8 cellular contexts compared by ENCODE assay signal in the genomic region with DNA sequence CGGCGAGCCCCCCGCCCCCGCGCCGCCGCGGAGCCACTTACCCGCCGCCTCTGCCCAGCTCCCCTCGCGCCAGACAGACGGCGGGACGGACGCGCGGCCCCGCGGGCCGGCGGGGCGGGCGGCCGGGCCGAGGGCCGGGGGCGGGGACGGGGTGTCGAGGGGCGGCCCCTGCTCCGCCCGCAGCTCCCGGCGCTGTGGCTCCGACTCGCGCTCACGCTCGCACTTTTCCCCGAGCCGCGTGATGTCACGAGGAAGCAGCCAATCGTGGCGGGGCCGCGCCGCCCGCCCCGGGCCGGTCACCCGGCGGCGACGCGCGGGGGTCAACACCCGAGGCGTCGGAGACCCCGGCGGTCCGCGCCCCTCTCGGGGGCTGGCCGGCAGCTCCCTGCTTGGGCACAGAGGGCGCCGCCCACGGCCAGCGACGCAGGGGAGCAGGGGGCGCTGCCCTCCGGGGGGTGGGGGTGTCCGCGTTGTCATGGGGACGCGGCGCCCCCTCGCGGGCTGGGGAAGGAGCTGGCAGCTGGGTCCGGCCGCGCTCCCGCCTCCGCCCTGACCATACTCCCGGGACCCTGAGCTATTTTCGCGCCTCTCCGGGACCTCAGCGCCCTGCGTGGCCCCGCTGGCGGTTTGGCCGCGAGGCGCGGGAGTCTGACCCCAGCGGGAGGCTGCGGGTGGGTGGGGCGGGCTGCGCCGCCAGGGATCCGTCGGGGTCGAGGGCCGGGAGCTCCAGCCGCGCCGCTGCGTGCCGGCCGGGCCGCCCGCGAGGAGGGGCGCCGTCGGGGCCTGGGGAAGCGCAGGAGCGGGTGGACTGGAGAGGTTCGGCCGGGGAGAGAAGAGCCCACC. TPM values are rescaled to one million over a fixed set of nuclear protein-coding genes. Genes with fewer than 3 reads are reported as not detected.
A peak's percentile ranks its signal among the peaks of the same experiment; 100 is the strongest.
DNase-seq lines count a peak whose midpoint lies in the region; ATAC-seq, FAIRE-seq and TF ChIP-seq lines count a peak whose summit lies in the region.

A gene (minus strand): TSS at position 199 of the 843 bp plus-strand sequence. CDS start 5,219 bp downstream, outside the sequence.

- no peak for ATAC-seq in HG02981 (IDR thresholded peaks at IDR 0.05; ENCODE audit: unreplicated experiment)
- no peak for ATAC-seq in GM21447 (IDR thresholded peaks at IDR 0.05; ENCODE audit: unreplicated experiment)

- H2AK5ac ChIP-seq in mesendoderm (ENCODE audit: low read length) = no peak within 1 kb of the TSS

- WGBS in mesendoderm (ENCODE audit: extremely low coverage, insufficient coverage, low lambda C conversion rate) = no CpG with 5 or more reads among the region's 123 CpGs

- peaks cover 6% of the 10 kb centered on the region for H3K4me1 ChIP-seq in mesendoderm (ENCODE audit: control insufficient read depth, low read depth, low read length)

- H2BK120ac ChIP-seq in mesendoderm (ENCODE audit: low read depth, low read length) = no peak within 1 kb of the TSS

- H3K56ac ChIP-seq in mesendoderm (ENCODE audit: low read length) = peak within 1 kb of the TSS; percentile 42

- no peak within 1 kb of the TSS for H4K8ac ChIP-seq in mesendoderm (ENCODE audit: low read depth, low read length)

- peak within 1 kb of the TSS; percentile 71 for H3K4me2 ChIP-seq in mesendoderm (ENCODE audit: low read length)

- DNase-seq in DMS153 (lab: John Stamatoyannopoulos, UW) (peak; percentile 82), H54 (ENCODE audit: insufficient read length, low spot score) (peak; percentile 85), NCI-H748 (lab: John Stamatoyannopoulos, UW; ENCODE audit: unreplicated experiment) (peak; percentile 90), cardiac fibroblast (ENCODE audit: low read depth in 2 of 2) (peak in 1 of 2 donors; percentile 39), mesendoderm (peak; percentile 52), SKM-1 treated with dmso at 0.1 percent for 144 hours (lab: John Stamatoyannopoulos, UW; ENCODE audit: unreplicated experiment) (no peak)

- H3K4ac ChIP-seq in mesendoderm (ENCODE audit: low read depth, low read length) = no peak within 1 kb of the TSS

- no peak within 1 kb of the TSS for H2BK5ac ChIP-seq in mesendoderm (ENCODE audit: low read length)

- H3K23ac ChIP-seq in mesendoderm (ENCODE audit: low read length) = no peak within 1 kb of the TSS

- no peak within 1 kb of the TSS for H3K27ac ChIP-seq in mesendoderm (ENCODE audit: low read depth, low read length)

- TF ChIP-seq CTCF in cardiac fibroblast (IDR thresholded peaks at IDR 0.05; ENCODE audit: low read depth, low read length) = peak; percentile 3

- no peaks in the 10 kb centered on the region for H3K79me2 ChIP-seq in mesendoderm (ENCODE audit: control insufficient read depth, insufficient read depth, low read length)

- no peak within 1 kb of the TSS for H3K9ac ChIP-seq in mesendoderm (ENCODE audit: low read length)

- no peaks in the 10 kb centered on the region for H3K36me3 ChIP-seq in mesendoderm (ENCODE audit: control insufficient read depth, insufficient read depth, low read length)

- peak within 1 kb of the TSS; percentile 42 to 48 for H3K4me3 ChIP-seq in cardiac fibroblast (replicated peaks in 1 of 2; ENCODE audit: low read depth in 2 of 2, low read length in 2 of 2)
- no peak within 1 kb of the TSS for H3K4me3 ChIP-seq in mesendoderm (ENCODE audit: low read length)

- FAIRE-seq in H54 (lab: Jason Lieb, UNC) = no peak

- no peak within 1 kb of the TSS for H2BK15ac ChIP-seq in mesendoderm (replicated peaks; ENCODE audit: low read depth)

- no peak for TF ChIP-seq POLR2A in H54 (IDR thresholded peaks at IDR 0.05; ENCODE audit: low read depth, low read length)

- H4K5ac ChIP-seq in mesendoderm (ENCODE audit: low read length) = no peak within 1 kb of the TSS

- peaks cover 16% of the 10 kb centered on the region for H3K27me3 ChIP-seq in mesendoderm (ENCODE audit: insufficient read depth, low read length, poor library complexity)

- no peaks in the 10 kb centered on the region for H3K79me1 ChIP-seq in mesendoderm (ENCODE audit: low read length)

- no peak within 1 kb of the TSS for H3K18ac ChIP-seq in mesendoderm (ENCODE audit: low read length)

RNA-seq across cellular contexts. Expression of the gene that starts here (rescaled TPM):
- polyA plus RNA-seq in mesendoderm (2013, experiment 1 of 2) = 0.14 TPM
- 0.15 TPM for polyA plus RNA-seq in mesendoderm (2013, experiment 2 of 2)
